ENCODE assay signal across 34 cellular contexts in genomic region chr5:37850128-37850865, GRCh38. TPM values are rescaled to one million over a fixed set of nuclear protein-coding genes. Genes with fewer than 3 reads are reported as not detected.
DNase-seq lines count a peak whose midpoint lies in the region; ATAC-seq, FAIRE-seq and TF ChIP-seq lines count a peak whose summit lies in the region.
"Had no signal": no experiment of that assay in that cellular context is flagged by ENCODE, and none has a peak within 500 bp of the region (broad histone marks: within the 10 kb centered on the region; RNA-seq: fewer than 3 reads in every experiment).

No MANE protein-coding gene starts in this region.

- no peaks in the 10 kb centered on the region for H3K27me3 Mint-ChIP-seq in MCF 10A (ENCODE audit: insufficient read depth, unreplicated experiment)
- H3K27me3 Mint-ChIP-seq in activated CD4-positive, alpha-beta T cell treated with anti-CD3 and anti-CD28 coated beads for 36 hours, result peaks cover 21% of the 10 kb centered on the region

- ATAC-seq in activated CD4-positive, alpha-beta T cell treated with anti-CD3 and anti-CD28 coated beads for 36 hours, result no peak
- ATAC-seq: activated CD8-positive, alpha-beta T cell treated with anti-CD3 and anti-CD28 coated beads for 36 hours; CD8-positive, alpha-beta T cell; GM12878; HCT116; naive thymus-derived CD8-positive, alpha-beta T cell; Panc1; right lobe of liver had no signal

- TF ChIP-seq CTCF in MCF 10A (IDR thresholded peaks at IDR 0.05; ENCODE audit: unreplicated experiment) (no peak), breast epithelium (IDR thresholded peaks at IDR 0.05) (no peak), coronary artery (IDR thresholded peaks at IDR 0.05) (no peak)

- peaks cover 11% of the 10 kb centered on the region for H3K4me1 Mint-ChIP-seq in MCF 10A (ENCODE audit: insufficient read depth, unreplicated experiment)
- H3K4me1 Mint-ChIP-seq in activated CD4-positive, alpha-beta T cell treated with anti-CD3 and anti-CD28 coated beads for 36 hours, result no peaks in the 10 kb centered on the region
- H3K4me1 Mint-ChIP-seq: naive thymus-derived CD8-positive, alpha-beta T cell had no signal

- no peaks in the 10 kb centered on the region for H3K36me3 Mint-ChIP-seq in MCF 10A (ENCODE audit: insufficient read depth, unreplicated experiment)
- no peaks in the 10 kb centered on the region for H3K36me3 Mint-ChIP-seq in activated CD4-positive, alpha-beta T cell treated with anti-CD3 and anti-CD28 coated beads for 36 hours (ENCODE audit: low read depth)
- H3K36me3 Mint-ChIP-seq: CD8-positive, alpha-beta T cell; naive thymus-derived CD8-positive, alpha-beta T cell had no signal

- no peaks in the 10 kb centered on the region for H3K4me1 ChIP-seq in breast epithelium
- H3K4me1 ChIP-seq: tibial artery, vagina had no signal

- no peak for TF ChIP-seq POLR2A in breast epithelium (IDR thresholded peaks at IDR 0.05)
- no peak for TF ChIP-seq POLR2A in GM12892 (IDR thresholded peaks at IDR 0.05; ENCODE audit: low read depth, low read length)

- POLR2A ChIA-PET in MCF 10A (lab: Yijun Ruan, JAX), result no interaction called here
- POLR2A ChIA-PET in activated CD4-positive, alpha-beta T cell treated with anti-CD3 and anti-CD28 coated beads for 36 hours (lab: Charles Lee), result interaction anchor here (0.7 kb wide), 1 partner anchor 21 kb away, joined by 5 read pairs; no protein-coding TSS in a partner anchor

- in situ Hi-C loops in SK-MEL-5 (cut with HindIII; ENCODE audit: low pct_unique_long_range_greater_than_20kb, low sequenced_read_pairs), result no loop called here

- no peaks in the 10 kb centered on the region for H3K27me3 ChIP-seq in breast epithelium
- H3K27me3 ChIP-seq: brain microvascular endothelial cell, right lobe of liver, tibial artery, vagina had no signal

- no peak overlapping the region for H3K27ac ChIP-seq in breast epithelium
- no peak overlapping the region for H3K27ac ChIP-seq in coronary artery
- H3K27ac ChIP-seq: brain microvascular endothelial cell, right lobe of liver, tibial artery, vagina had no signal

- intact Hi-C loops in MCF 10A (cut with micrococcal nuclease), result no loop called here
- intact Hi-C loops in breast epithelium (cut with DNase I; ENCODE audit: low total_unique reads), result no loop called here
- intact Hi-C loops in activated CD4-positive, alpha-beta T cell treated with anti-CD3 and anti-CD28 coated beads for 36 hours (cut with DNase I, micrococcal nuclease), result no loop called here

- H3K36me3 ChIP-seq in breast epithelium, result no peaks in the 10 kb centered on the region
- H3K36me3 ChIP-seq: brain microvascular endothelial cell, right lobe of liver, tibial artery, vagina had no signal

- peak overlapping the region; percentile 35 for H3K27ac Mint-ChIP-seq in MCF 10A (ENCODE audit: low read depth, unreplicated experiment)
- no peak overlapping the region for H3K27ac Mint-ChIP-seq in activated CD4-positive, alpha-beta T cell treated with anti-CD3 and anti-CD28 coated beads for 36 hours
- H3K27ac Mint-ChIP-seq: activated CD8-positive, alpha-beta T cell treated with anti-CD3 and anti-CD28 coated beads for 36 hours; activated naive CD4-positive, alpha-beta T cell treated with anti-CD3 and anti-CD28 coated beads for 36 hours; CD8-positive, alpha-beta T cell; naive thymus-derived CD8-positive, alpha-beta T cell; progenitor cell of endocrine pancreas had no signal

- H3K4me3 Mint-ChIP-seq in MCF 10A (ENCODE audit: unreplicated experiment), result no peak overlapping the region
- H3K4me3 Mint-ChIP-seq in activated CD4-positive, alpha-beta T cell treated with anti-CD3 and anti-CD28 coated beads for 36 hours, result no peak overlapping the region
- H3K4me3 Mint-ChIP-seq: activated CD8-positive, alpha-beta T cell treated with anti-CD3 and anti-CD28 coated beads for 36 hours; activated naive CD4-positive, alpha-beta T cell treated with anti-CD3 and anti-CD28 coated beads for 36 hours; CD8-positive, alpha-beta T cell; naive thymus-derived CD8-positive, alpha-beta T cell had no signal

- H3K9me3 ChIP-seq in breast epithelium, result no peaks in the 10 kb centered on the region
- H3K9me3 ChIP-seq: right lobe of liver, vagina had no signal

- CTCF ChIA-PET in MCF 10A (lab: Yijun Ruan, JAX), result no interaction called here
- CTCF ChIA-PET in activated CD4-positive, alpha-beta T cell treated with anti-CD3 and anti-CD28 coated beads for 36 hours (lab: Charles Lee), result interaction anchor here (0.9 to 1.8 kb wide), 2 partner anchors 9 to 13 kb away, joined by 3 to 4 read pairs; no protein-coding TSS in a partner anchor

- DNase-seq in MCF 10A (ENCODE audit: unreplicated experiment) (peak; percentile 27), breast epithelium (ENCODE audit: low spot score in 2 of 2) (no peak), SK-MEL-5 (ENCODE audit: low read depth, low spot score) (peak; percentile 22), fibroblast of gingiva (ENCODE audit: low read depth) (peak; percentile 43), stromal cell of bone marrow (ENCODE audit: low read depth) (peak; percentile 80), coronary artery (ENCODE audit: low spot score) (no peak), GM12892 (ENCODE audit: insufficient read length) (no peak)
- no peak for DNase-seq in activated CD4-positive, alpha-beta T cell treated with anti-CD3 and anti-CD28 coated beads for 36 hours
- DNase-seq: activated CD8-positive, alpha-beta T cell treated with anti-CD3 and anti-CD28 coated beads for 36 hours; activated naive CD4-positive, alpha-beta T cell treated with anti-CD3 and anti-CD28 coated beads for 36 hours; AML-193; amniotic stem cell; brain microvascular endothelial cell; CD8-positive, alpha-beta T cell; DMS 273 treated with DMSO at 0.1 percent for 48 hours; EL; head of caudate nucleus; naive thymus-derived CD8-positive, alpha-beta T cell; NCI-H1105; NCI-H187 treated with DMSO at 0.1 percent for 48 hours; NCI-H526; right lobe of liver; Right ventricle myocardium superior; stimulated activated CD4-positive, alpha-beta T cell treated with anti-CD3 and anti-CD28 coated beads, Interleukin-4, amount 100 ng/mL, for 1 hour; SW 1271; tibial artery had no signal

- no peaks in the 10 kb centered on the region for H3K9me3 Mint-ChIP-seq in MCF 10A (ENCODE audit: unreplicated experiment)
- H3K9me3 Mint-ChIP-seq in activated CD4-positive, alpha-beta T cell treated with anti-CD3 and anti-CD28 coated beads for 36 hours (ENCODE audit: low read depth), result no peaks in the 10 kb centered on the region
- H3K9me3 Mint-ChIP-seq: activated naive CD4-positive, alpha-beta T cell treated with anti-CD3 and anti-CD28 coated beads for 36 hours had no signal

- H3K4me3 ChIP-seq in breast epithelium (no peak overlapping the region), coronary artery (no peak overlapping the region)
- H3K4me3 ChIP-seq: GM12878, right lobe of liver, tibial artery, vagina had no signal

- BruUV-seq in MCF 10A (replicated peaks; lab: Mats Ljungman, UMichigan), result no TSS peak

- FAIRE-seq in GM12892 (lab: Jason Lieb, UNC), result no peak
- FAIRE-seq: endothelial cell of umbilical vein, GM12878, keratinocyte had no signal

RNA-seq across cellular contexts. Expression of gene GDNF, which starts 10.5 kb away (rescaled TPM):
- total RNA-seq in MCF 10A (2022) (not detected in 2 replicates), breast epithelium (under 1 TPM in 2 of 3 donors, not detected in 1; 0.15 to 0.33 TPM)
- 1.1 TPM in 2 replicates for total RNA-seq in SK-MEL-5 (2014; rRNA removed; shearing (Covaris generic))
- 6.2 and 7.3 TPM in 2 replicates for polyA plus RNA-seq in SK-MEL-5 (2015; cell fraction: cytosol; rRNA removed)
- 4.6 and 6.2 TPM in 2 replicates for polyA plus RNA-seq in SK-MEL-5 (2015; cell fraction: nucleus; rRNA removed)
- not detected for total RNA-seq in activated CD4-positive, alpha-beta T cell treated with anti-CD3 and anti-CD28 coated beads for 36 hours
- polyA plus RNA-seq in GM12892 (2012; ENCODE audit: missing spikeins), result 0.08 TPM
- total RNA-seq: activated CD8-positive, alpha-beta T cell treated with anti-CD3 and anti-CD28 coated beads for 36 hours; activated naive CD4-positive, alpha-beta T cell treated with anti-CD3 and anti-CD28 coated beads for 36 hours; CD8-positive, alpha-beta T cell; endothelial cell of umbilical vein; GM12878; mononuclear cell; naive thymus-derived CD8-positive, alpha-beta T cell; Right ventricle myocardium superior had no signal
- polyA plus RNA-seq: endothelial cell of umbilical vein; GM12878; naive thymus-derived CD8-positive, alpha-beta T cell had no signal

Comparison
In these comparisons a context has a peak if more than half of its experiments do, and no peak if none do; other contexts are left out.
1. DNase-seq: peak in MCF 10A (single experiment), SK-MEL-5 (single experiment), fibroblast of gingiva (single experiment) and stromal cell of bone marrow (single experiment); none in breast epithelium (0 of 2), activated CD4-positive, alpha-beta T cell treated with anti-CD3 and anti-CD28 coated beads for 36 hours (single experiment), coronary artery (single experiment) and GM12892 (single experiment).